In the genomic region with DNA sequence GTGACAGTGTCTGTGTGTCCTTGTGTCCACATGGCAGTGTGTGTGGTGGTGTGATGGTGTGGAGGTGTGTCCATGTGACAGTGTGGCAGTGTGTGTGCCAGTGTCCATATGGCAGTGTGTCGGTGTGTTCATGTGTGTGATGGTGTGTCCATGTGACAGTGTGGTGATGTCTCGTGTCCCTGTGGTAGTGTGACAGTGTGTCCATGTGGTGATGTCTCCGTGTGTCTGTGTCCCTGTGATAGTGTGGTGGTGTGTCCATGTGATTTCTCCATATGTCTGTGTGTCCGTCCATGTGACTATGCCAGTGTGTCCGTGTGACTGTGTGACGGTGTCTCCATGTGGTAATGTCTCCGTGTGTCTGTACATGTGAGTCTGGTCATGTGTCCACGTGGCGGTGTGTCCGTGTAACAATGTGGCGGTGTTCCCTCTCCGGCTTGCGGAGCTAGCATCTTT, we compare ENCODE assay signal across 13 cellular contexts. TPM values are rescaled to one million over a fixed set of nuclear protein-coding genes. Genes with fewer than 3 reads are reported as not detected.
"Had no signal": no experiment of that assay in that cellular context is flagged by ENCODE, and none has a peak within 500 bp of the region (broad histone marks: within the 10 kb centered on the region; RNA-seq: fewer than 3 reads in every experiment).

No MANE protein-coding gene starts in this region.

RNA-seq across cellular contexts. Expression of a gene that starts 59.7 kb away (rescaled TPM):
- total RNA-seq: cardiac muscle cell; colonic mucosa; dermis blood vessel endothelial cell; endothelial cell of umbilical vein; hepatocyte; lung; naive thymus-derived CD8-positive, alpha-beta T cell; osteocyte; pulmonary artery endothelial cell; sciatic nerve; skeletal muscle tissue; ureter had no signal
- polyA plus RNA-seq: cardiac muscle cell; endothelial cell of umbilical vein; hepatocyte; lung; naive thymus-derived CD8-positive, alpha-beta T cell; neural cell had no signal
